Comparison of ENCODE assay signal across 24 cellular contexts in genomic region chr9:130883479-130883878, GRCh38. TPM values are rescaled to one million over a fixed set of nuclear protein-coding genes. Genes with fewer than 3 reads are reported as not detected.
DNase-seq lines count a peak whose midpoint lies in the region; ATAC-seq, FAIRE-seq and TF ChIP-seq lines count a peak whose summit lies in the region.
"Had no signal": no experiment of that assay in that cellular context is flagged by ENCODE, and none has a peak within 500 bp of the region (broad histone marks: within the 10 kb centered on the region; RNA-seq: fewer than 3 reads in every experiment).

No MANE protein-coding gene starts in this region.

- no peaks in the 10 kb centered on the region for H3K27me3 ChIP-seq in heart left ventricle
- H3K27me3 ChIP-seq in sigmoid colon = no peaks in the 10 kb centered on the region
- no peaks in the 10 kb centered on the region for H3K27me3 ChIP-seq in CD4-positive, alpha-beta memory T cell (ENCODE audit: insufficient read depth, low read length)

- peaks cover 39 to 69% of the 10 kb centered on the region in 2 donors for H3K36me3 Mint-ChIP-seq in CD4-positive, alpha-beta memory T cell

- H3K4me3 Mint-ChIP-seq in CD4-positive, alpha-beta memory T cell = no peak overlapping the region
- H3K4me3 Mint-ChIP-seq: CD4-positive, alpha-beta T cell had no signal

- TF ChIP-seq POLR2A in heart left ventricle (IDR thresholded peaks at IDR 0.05) (no peak), sigmoid colon (IDR thresholded peaks at IDR 0.05) (no peak)

- H3K27ac ChIP-seq in heart left ventricle (no peak overlapping the region), kidney (ENCODE audit: low read depth in 2 of 2, low read length in 2 of 2) (no peak overlapping the region), sigmoid colon (peak overlapping the region in 1 of 4 donors; percentile 76)
- H3K27ac ChIP-seq in CD4-positive, alpha-beta memory T cell (ENCODE audit: low read depth, low read length) = no peak overlapping the region
- H3K27ac ChIP-seq: 22Rv1, A549, C4-2B, HL-60 had no signal

- POLR2A ChIA-PET in CD4-positive, alpha-beta memory T cell (lab: Charles Lee; ENCODE audit: partially characterized antibody) = no interaction called here

- no peak overlapping the region for H3K27ac Mint-ChIP-seq in CD4-positive, alpha-beta memory T cell
- H3K27ac Mint-ChIP-seq: CD4-positive, alpha-beta T cell had no signal

- H3K9me3 Mint-ChIP-seq in CD4-positive, alpha-beta memory T cell = peaks cover 0 to 1% (median 0%) of the 10 kb centered on the region in 8 donors
- H3K9me3 Mint-ChIP-seq: CD4-positive, alpha-beta T cell had no signal

- ATAC-seq in Right ventricle myocardium inferior = no peak
- ATAC-seq in heart left ventricle = no peak
- no peak for ATAC-seq in GM19463 (IDR thresholded peaks at IDR 0.05; ENCODE audit: unreplicated experiment)
- ATAC-seq: A549 had no signal

- no peak overlapping the region for H3K4me3 ChIP-seq in heart left ventricle
- no peak overlapping the region for H3K4me3 ChIP-seq in kidney (ENCODE audit: low read length in 2 of 2)
- no peak overlapping the region for H3K4me3 ChIP-seq in sigmoid colon
- no peak overlapping the region for H3K4me3 ChIP-seq in CD4-positive, alpha-beta memory T cell (ENCODE audit: low read length in 2 of 2)
- H3K4me3 ChIP-seq: A549 had no signal

- no peak for FAIRE-seq in kidney (lab: Jason Lieb, UNC)
- FAIRE-seq: A549, GM12892, GM18507 had no signal

- 85 to 91% (median 88%) methylated on average over 5 of the region's 5 CpGs for WGBS in heart left ventricle, 4 donors
- 81 to 88% methylated on average over 5 of the region's 5 CpGs for WGBS in sigmoid colon, 2 donors

- CTCF ChIA-PET in CD4-positive, alpha-beta memory T cell (lab: Charles Lee; ENCODE audit: partially characterized antibody) = interaction anchor here (1.9 kb wide), 1 partner anchor 17 kb away, joined by 4 read pairs; no protein-coding TSS in a partner anchor

- H3K36me3 ChIP-seq in heart left ventricle (peaks cover 2 to 100% (median 99%) of the 10 kb centered on the region in 9 donors), kidney (ENCODE audit: control insufficient read depth in 1 of 2, insufficient read depth in 2 of 2, low read length in 2 of 2) (peaks cover 41 to 69% of the 10 kb centered on the region in 2 donors), sigmoid colon (peaks cover 70 to 100% (median 92%) of the 10 kb centered on the region in 4 donors)
- H3K36me3 ChIP-seq in CD4-positive, alpha-beta memory T cell (ENCODE audit: insufficient read depth, low read length) = peaks cover 37% of the 10 kb centered on the region

- no peak for TF ChIP-seq CTCF in heart left ventricle (IDR thresholded peaks at IDR 0.05)
- TF ChIP-seq CTCF in kidney (IDR thresholded peaks at IDR 0.05; ENCODE audit: borderline replicate concordance, extremely low read depth, insufficient read depth) = no peak
- TF ChIP-seq CTCF in sigmoid colon (IDR thresholded peaks at IDR 0.05) = no peak

- intact Hi-C loops in Right ventricle myocardium inferior (cut with DNase I) = no loop called here
- intact Hi-C loops in heart left ventricle (cut with DNase I) = no loop called here
- intact Hi-C loops in kidney (cut with DNase I) = no loop called here
- intact Hi-C loops in sigmoid colon (cut with DNase I) = loop anchor here (10.0 kb wide), 1 partner anchor 161 kb away; no protein-coding TSS in a partner anchor
- intact Hi-C loops in CD4-positive, alpha-beta memory T cell (cut with micrococcal nuclease) = no loop called here

- no peaks in the 10 kb centered on the region for H3K9me3 ChIP-seq in heart left ventricle
- no peaks in the 10 kb centered on the region for H3K9me3 ChIP-seq in kidney (ENCODE audit: control insufficient read depth in 1 of 2, low read length in 2 of 2)
- H3K9me3 ChIP-seq in sigmoid colon = no peaks in the 10 kb centered on the region
- H3K9me3 ChIP-seq in CD4-positive, alpha-beta memory T cell (ENCODE audit: control insufficient read depth in 1 of 2, low read length in 2 of 2) = no peaks in the 10 kb centered on the region
- H3K9me3 ChIP-seq: A549 had no signal

- no peaks in the 10 kb centered on the region for H3K4me1 ChIP-seq in heart left ventricle
- no peaks in the 10 kb centered on the region for H3K4me1 ChIP-seq in kidney (ENCODE audit: control insufficient read depth in 1 of 2, insufficient read depth in 1 of 2, low read depth in 1 of 2, low read length in 2 of 2)
- peaks cover 0 to 41% (median 37%) of the 10 kb centered on the region in 4 donors for H3K4me1 ChIP-seq in sigmoid colon
- no peaks in the 10 kb centered on the region for H3K4me1 ChIP-seq in CD4-positive, alpha-beta memory T cell (ENCODE audit: insufficient read depth, low read length)
- H3K4me1 ChIP-seq: A549 had no signal

- no peak overlapping the region for H3K9ac ChIP-seq in kidney (ENCODE audit: low read length in 2 of 2)

- no peak for TF ChIP-seq EP300 in sigmoid colon (IDR thresholded peaks at IDR 0.05)

- DNase-seq in Right ventricle myocardium inferior (ENCODE audit: missing footprints) (peak; percentile 37), heart left ventricle (no peak), kidney (peak; percentile 32), sigmoid colon (peak; percentile 54), HUDEP-2 (lab: John Stamatoyannopoulos, UW; ENCODE audit: unreplicated experiment in 76 of 76) (no peak)
- no peak for DNase-seq in CD4-positive, alpha-beta memory T cell
- DNase-seq: AML-193; CD4-positive, alpha-beta T cell; DMS153; DMS79; GDM1; HCEC 1CT; IMR-90 had no signal

- no peaks in the 10 kb centered on the region for H3K4me1 Mint-ChIP-seq in CD4-positive, alpha-beta memory T cell

- no peaks in the 10 kb centered on the region for H3K27me3 Mint-ChIP-seq in CD4-positive, alpha-beta memory T cell
- H3K27me3 Mint-ChIP-seq: CD4-positive, alpha-beta T cell had no signal

RNA-seq across cellular contexts. Expression of gene QRFP, which starts 13.1 kb away (rescaled TPM):
- total RNA-seq in Right ventricle myocardium inferior = not detected
- total RNA-seq in heart left ventricle = not detected
- not detected for polyA plus RNA-seq in heart left ventricle
- total RNA-seq in kidney = not detected
- polyA plus RNA-seq in kidney (ENCODE audit: insufficient read depth, low read depth, low replicate concordance) = not detected
- not detected for total RNA-seq in sigmoid colon
- under 1 TPM in 1 of 3 donors, not detected in 2; 0.20 TPM for polyA plus RNA-seq in sigmoid colon
- not detected for total RNA-seq in CD4-positive, alpha-beta memory T cell
- polyA plus RNA-seq in CD4-positive, alpha-beta memory T cell = not detected
- total RNA-seq: CD4-positive, alpha-beta T cell; Daoy; H4; HT1080; IMR-90 had no signal
- polyA plus RNA-seq: A549, BJ, IMR-90 had no signal

RNA-seq across cellular contexts. Expression of gene ABL1, which starts 48.4 kb away (rescaled TPM):
- total RNA-seq in Right ventricle myocardium inferior = 33.0 TPM
- total RNA-seq in heart left ventricle = 10 to 100 TPM; 27.2 to 49.8 (median 34.1) TPM
- 10 to 100 TPM; 13.2 to 29.7 TPM for polyA plus RNA-seq in heart left ventricle
- 63.6 TPM for total RNA-seq in kidney
- 15.0 TPM for polyA plus RNA-seq in kidney (ENCODE audit: insufficient read depth, low read depth, low replicate concordance)
- total RNA-seq in sigmoid colon = 100 to 1,000 TPM in 2 of 4 donors, 10 to 100 TPM in 2; 69.6 to 127 (median 101) TPM
- polyA plus RNA-seq in sigmoid colon = 10 to 100 TPM; 24.5 to 50.0 (median 31.8) TPM
- 10 to 100 TPM; 31.6 to 34.4 TPM for total RNA-seq in CD4-positive, alpha-beta memory T cell
- 10 to 100 TPM in 1 of 2 donors, 1 to 10 TPM in 1; 3.2 to 14.4 TPM for polyA plus RNA-seq in CD4-positive, alpha-beta memory T cell

RNA-seq across cellular contexts. Expression of gene FIBCD1, which starts 55.6 kb away (rescaled TPM):
- total RNA-seq in Right ventricle myocardium inferior = 0.57 TPM
- total RNA-seq in heart left ventricle = 1 to 10 TPM in 4 of 9 donors, under 1 TPM in 3, not detected in 2; 0.24 to 2.3 (median 1.1) TPM
- polyA plus RNA-seq in heart left ventricle = 1 to 10 TPM; 2.9 to 3.9 TPM
- 0.25 TPM for total RNA-seq in kidney
- polyA plus RNA-seq in kidney (ENCODE audit: insufficient read depth, low read depth, low replicate concordance) = not detected
- total RNA-seq in sigmoid colon = under 1 TPM in 1 of 4 donors, not detected in 3; 0.36 TPM
- polyA plus RNA-seq in sigmoid colon = 10 to 100 TPM in 2 of 3 donors, 1 to 10 TPM in 1; 9.6 to 11.9 (median 11.6) TPM
- not detected for total RNA-seq in CD4-positive, alpha-beta memory T cell
- polyA plus RNA-seq in CD4-positive, alpha-beta memory T cell = not detected
- total RNA-seq: CD4-positive, alpha-beta T cell had no signal

Comparison
In these comparisons a context has a peak if more than half of its experiments do, and no peak if none do; other contexts are left out.
1. DNase-seq: peak in Right ventricle myocardium inferior (single experiment), kidney (single experiment) and sigmoid colon (single experiment); none in heart left ventricle (0 of 5), CD4-positive, alpha-beta memory T cell (0 of 5) and HUDEP-2 (0 of 76).